ENCODE assay signal across 7 cellular contexts in genomic region chr13:33349996-33350826, GRCh38.
DNase-seq lines count a peak whose midpoint lies in the region; ATAC-seq and TF ChIP-seq lines count a peak whose summit lies in the region.

No MANE protein-coding gene starts in this region.

- ATAC-seq in GM19455 (IDR thresholded peaks at IDR 0.05; ENCODE audit: unreplicated experiment) = no peak

- peak; percentile 49 for DNase-seq in HEK293T (ENCODE audit: extremely low spot score)
- peak; percentile 67 for DNase-seq in astrocyte of the hippocampus (ENCODE audit: low read depth, low spot score)
- DNase-seq in iPS-NIHi11 (ENCODE audit: low spot score) = peak; percentile 61
- no peak for DNase-seq in NCI-H1436 treated with DMSO at 0.1 percent for 48 hours (lab: John Stamatoyannopoulos, UW)
- DNase-seq in GM19238 (ENCODE audit: insufficient read length, low spot score) = no peak

- POLR2A ChIA-PET in HEK293T (lab: Yijun Ruan, JAX) = no interaction called here

- CTCF ChIA-PET in HEK293T (lab: Yijun Ruan, JAX) = no interaction called here

- no peaks in the 10 kb centered on the region for H3K9me3 ChIP-seq in skeletal muscle tissue (ENCODE audit: control insufficient read depth in 3 of 3, low read length in 3 of 3)

- H3K4me1 ChIP-seq in skeletal muscle tissue (ENCODE audit: control insufficient read depth in 3 of 3, insufficient read depth in 3 of 3, low read length in 3 of 3) = peaks cover 18 to 25% (median 25%) of the 10 kb centered on the region in 3 donors

- H3K36me3 ChIP-seq in skeletal muscle tissue (ENCODE audit: control insufficient read depth in 3 of 3, insufficient read depth in 3 of 3, low read length in 3 of 3) = no peaks in the 10 kb centered on the region

- H3K27ac ChIP-seq in skeletal muscle tissue (ENCODE audit: low read depth, low read length) = peak overlapping the region; percentile 72

- peak overlapping the region; percentile 78 to 82 (median 80) for H3K4me3 ChIP-seq in skeletal muscle tissue (ENCODE audit: low read length in 3 of 3)

- H3K27me3 ChIP-seq in skeletal muscle tissue (ENCODE audit: control insufficient read depth in 3 of 3, insufficient read depth in 3 of 3, low read length in 3 of 3) = peaks cover 0 to 6% (median 0%) of the 10 kb centered on the region in 3 donors

- H3K9ac ChIP-seq in skeletal muscle tissue (ENCODE audit: low read depth in 1 of 3, low read length in 3 of 3) = peak overlapping the region; percentile 70 to 81 (median 74)

TF ChIP-seq in HEK293T, 16 proteins besides CTCF, POLR2A, EP300 and RAD21:
- TF ChIP-seq CTBP1 (IDR thresholded peaks at IDR 0.05; ENCODE audit: borderline replicate concordance) (no peak), FOXK2 (IDR thresholded peaks at IDR 0.05) (no peak), TARDBP (IDR thresholded peaks at IDR 0.05) (no peak), ZNF384 (IDR thresholded peaks at IDR 0.05) (no peak), L3MBTL2 (conservative IDR thresholded peaks at IDR 0.05) (peak; percentile 24; the same call in 1 of the 2 replicates), FOXM1 (IDR thresholded peaks at IDR 0.05; ENCODE audit: borderline replicate concordance) (no peak)

Comparison
In these comparisons a context has a peak if more than half of its experiments do, and no peak if none do; other contexts are left out.
1. DNase-seq: peak in HEK293T (single experiment), astrocyte of the hippocampus (single experiment) and iPS-NIHi11 (single experiment); none in NCI-H1436 treated with DMSO at 0.1 percent for 48 hours (single experiment) and GM19238 (single experiment).